1 cellular context compared by ENCODE assay signal in genomic region chr21:34545079-34545884, GRCh38.
TF ChIP-seq lines count a peak whose summit lies in the region.

No MANE protein-coding gene starts in this region.

TF ChIP-seq in K562, 482 proteins besides CTCF, POLR2A, EP300 and RAD21 (continued from another document and continues in another):
- TF ChIP-seq RREB1 (CRISPR knock-in tag; IDR thresholded peaks at IDR 0.05) (peak; percentile 10; the same call in 1 of the 2 replicates), RBM25 (IDR thresholded peaks at IDR 0.05; ENCODE audit: low read depth, low read length, severe bottlenecking) (peak; percentile 56), SIRT6 (IDR thresholded peaks at IDR 0.05; ENCODE audit: low read depth, low read length) (no peak), TCF7L2 (IDR thresholded peaks at IDR 0.05; ENCODE audit: low read depth, low read length) (no peak), ASH1L (IDR thresholded peaks at IDR 0.05; ENCODE audit: borderline replicate concordance, low read depth, partially characterized antibody) (no peak), RERE (CRISPR knock-in tag; IDR thresholded peaks at IDR 0.05; ENCODE audit: borderline replicate concordance) (no peak), PTTG1 (tag; IDR thresholded peaks at IDR 0.05; ENCODE audit: low read depth) (no peak), ZNF395 (CRISPR knock-in tag; IDR thresholded peaks at IDR 0.05) (peak; percentile 91), PATZ1 (CRISPR knock-in tag; IDR thresholded peaks at IDR 0.05; ENCODE audit: borderline replicate concordance) (peak; percentile 46; the same call in 1 of the 2 replicates), HNRNPUL1 (IDR thresholded peaks at IDR 0.05; ENCODE audit: low read length) (no peak), ZNF384 (IDR thresholded peaks at IDR 0.05; ENCODE audit: low read depth, low read length) (no peak), ZNF511 (CRISPR knock-in tag; IDR thresholded peaks at IDR 0.05) (no peak), BRD9 (IDR thresholded peaks at IDR 0.05; ENCODE audit: low read depth, partially characterized antibody) (no peak), ZC3H11A (IDR thresholded peaks at IDR 0.05; ENCODE audit: low read depth, low read length) (no peak), CEBPG (CRISPR knock-in tag; IDR thresholded peaks at IDR 0.05) (peak; percentile 97), CEBPG (tag; conservative IDR thresholded peaks at IDR 0.05 in 1 of 2, IDR thresholded peaks at IDR 0.05 in 1 of 2) (peak; percentile 93 to 97), GMEB1 (CRISPR knock-in tag; IDR thresholded peaks at IDR 0.05) (peak; percentile 23; the same call in 1 of the 2 replicates), ELK3 (CRISPR knock-in tag; IDR thresholded peaks at IDR 0.05) (no peak), MEF2A (IDR thresholded peaks at IDR 0.05; ENCODE audit: control insufficient read depth, low read depth, low read length) (no peak), MAFF (IDR thresholded peaks at IDR 0.05; ENCODE audit: low read length) (no peak), BCOR (IDR thresholded peaks at IDR 0.05) (no peak; the same call in 1 of the 2 replicates), XRCC5 (IDR thresholded peaks at IDR 0.05; ENCODE audit: low read depth, low read length) (no peak), SRSF7 (optimal IDR thresholded peaks at IDR 0.05; ENCODE audit: low read depth, low read length) (no peak), DMBX1 (CRISPR knock-in tag; IDR thresholded peaks at IDR 0.05; ENCODE audit: borderline replicate concordance) (no peak), EZH2 (IDR thresholded peaks at IDR 0.05; ENCODE audit: borderline replicate concordance, low read depth, low read length) (no peak), SMAD1 (IDR thresholded peaks at IDR 0.05; ENCODE audit: low read depth, low read length, partially characterized antibody) (no peak), SAP30 (IDR thresholded peaks at IDR 0.05; ENCODE audit: borderline replicate concordance, insufficient read depth, low read depth, low read length, poor library complexity, severe bottlenecking) (no peak), RB1 (IDR thresholded peaks at IDR 0.05; ENCODE audit: low read depth) (no peak), SREBF2 (CRISPR knock-in tag; IDR thresholded peaks at IDR 0.05) (no peak), EHMT2 (IDR thresholded peaks at IDR 0.05) (no peak), SP1 (CRISPR knock-in tag; IDR thresholded peaks at IDR 0.05) (no peak), ZFP36 (IDR thresholded peaks at IDR 0.05; ENCODE audit: low read depth, low read length, partially characterized antibody) (no peak), MNT (conservative IDR thresholded peaks at IDR 0.05) (no peak), KAT8 (IDR thresholded peaks at IDR 0.05; ENCODE audit: low read depth) (no peak), MTA2 (IDR thresholded peaks at IDR 0.05; ENCODE audit: low read depth) (no peak), HMG20A (CRISPR knock-in tag; conservative IDR thresholded peaks at IDR 0.05) (no peak), SMAD4 (CRISPR knock-in tag; conservative IDR thresholded peaks at IDR 0.05) (peak; percentile 75)
